ENCODE assay signal across 9 cellular contexts in the genomic region with DNA sequence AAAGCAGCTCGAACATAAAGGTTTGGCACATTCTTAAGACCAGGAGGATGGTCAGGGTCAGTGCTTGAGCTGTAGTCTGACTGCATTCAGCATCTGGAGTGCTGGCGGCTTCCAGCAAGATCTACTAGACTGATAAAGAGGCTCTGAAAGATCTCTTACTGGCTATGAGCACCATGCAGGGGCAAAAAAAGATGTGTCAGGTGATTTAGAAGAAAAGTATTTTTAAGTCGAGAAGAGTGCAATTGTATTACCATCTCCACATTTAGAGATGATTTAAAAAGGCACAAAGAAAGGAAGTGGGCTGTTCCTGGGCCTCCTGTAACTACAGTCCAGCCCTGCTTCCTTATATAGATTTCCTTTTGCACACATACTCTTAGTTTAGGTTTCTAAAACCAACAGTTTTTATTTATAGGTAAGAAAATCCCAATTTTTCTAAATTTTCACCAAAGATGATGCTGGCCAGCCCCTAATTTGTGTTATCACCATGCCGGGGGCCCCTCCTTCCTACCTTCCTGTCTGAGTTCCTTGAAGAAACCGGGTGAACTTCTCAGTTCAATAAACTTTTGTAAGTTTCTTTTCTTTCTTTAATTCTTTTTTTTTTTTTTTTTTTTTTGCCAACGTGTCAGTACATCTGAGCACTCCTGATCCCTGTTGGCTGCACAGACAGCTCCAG.
DNase-seq lines count a peak whose midpoint lies in the region; ATAC-seq and TF ChIP-seq lines count a peak whose summit lies in the region.
"Had no signal": no experiment of that assay in that cellular context is flagged by ENCODE, and none has a peak within 500 bp of the region (broad histone marks: within the 10 kb centered on the region; RNA-seq: fewer than 3 reads in every experiment).

No MANE protein-coding gene starts in this region.

- peak overlapping the region; percentile 16 to 93 (median 80) for H3K27ac Mint-ChIP-seq in naive thymus-derived CD8-positive, alpha-beta T cell
- H3K27ac Mint-ChIP-seq: IgD-negative memory B cell had no signal

- peaks cover 13 to 27% (median 22%) of the 10 kb centered on the region in 4 donors for H3K4me1 Mint-ChIP-seq in naive thymus-derived CD8-positive, alpha-beta T cell

- TF ChIP-seq POLR2A in NB4 (IDR thresholded peaks at IDR 0.05; ENCODE audit: extremely low read depth, insufficient read length) = no peak

- H3K27ac ChIP-seq in cingulate gyrus (ENCODE audit: low read depth, low read length) = peak overlapping the region; percentile 96

- peak; percentile 68 to 84 for ATAC-seq in naive thymus-derived CD8-positive, alpha-beta T cell

- H3K27me3 Mint-ChIP-seq in naive thymus-derived CD8-positive, alpha-beta T cell = no peaks in the 10 kb centered on the region

- DNase-seq in G401 (ENCODE audit: low spot score) (peak; percentile 16), NB4 (ENCODE audit: low read depth) (peak; percentile 11), amniotic stem cell (lab: John Stamatoyannopoulos, UW) (no peak), T1000 (lab: John Stamatoyannopoulos, UW) (no peak), DMS153 (lab: John Stamatoyannopoulos, UW) (no peak), NCI-H146 treated with DMSO at 0.1 percent for 48 hours (lab: John Stamatoyannopoulos, UW; ENCODE audit: unreplicated experiment) (no peak)
- DNase-seq in naive thymus-derived CD8-positive, alpha-beta T cell = peak in 3 of 10 donors; percentile 12 to 41 (median 35)

- H3K4me3 Mint-ChIP-seq in naive thymus-derived CD8-positive, alpha-beta T cell = peak overlapping the region; percentile 42 to 88 (median 78)

- in situ Hi-C loops in G401 (cut with HindIII; ENCODE audit: low sequenced_read_pairs) = no loop called here

- H3K9me3 Mint-ChIP-seq in naive thymus-derived CD8-positive, alpha-beta T cell = no peaks in the 10 kb centered on the region
- H3K9me3 Mint-ChIP-seq: IgD-negative memory B cell had no signal

- H3K36me3 Mint-ChIP-seq in naive thymus-derived CD8-positive, alpha-beta T cell = no peaks in the 10 kb centered on the region

- TF ChIP-seq CTCF in NB4 (IDR thresholded peaks at IDR 0.05; ENCODE audit: low read depth, low read length) = no peak

- no peak overlapping the region for H3K4me3 ChIP-seq in NB4 (ENCODE audit: low read depth, low read length)

- POLR2A ChIA-PET in naive thymus-derived CD8-positive, alpha-beta T cell (lab: Charles Lee) = no interaction called here

Comparison
In these comparisons a context has a peak if more than half of its experiments do, and no peak if none do; other contexts are left out.
1. DNase-seq: peak in G401 (single experiment) and NB4 (single experiment); none in amniotic stem cell (single experiment), T1000 (single experiment), DMS153 (single experiment) and NCI-H146 treated with DMSO at 0.1 percent for 48 hours (single experiment).